1 cellular context compared by ENCODE assay signal in genomic region chr1:94669213-94669612, GRCh38.
TF ChIP-seq lines count a peak whose summit lies in the region.

No MANE protein-coding gene starts in this region.

TF ChIP-seq in GM23338, 12 proteins besides CTCF, POLR2A, EP300 and RAD21 (continued from another document):
- no peak for TF ChIP-seq REST (IDR thresholded peaks at IDR 0.05; ENCODE audit: unreplicated experiment)
- TF ChIP-seq NANOG (IDR thresholded peaks at IDR 0.05; ENCODE audit: borderline replicate concordance): no peak
- TF ChIP-seq EZH2phosphoT487 (IDR thresholded peaks at IDR 0.05; ENCODE audit: unreplicated experiment): no peak
- TF ChIP-seq JUNB (IDR thresholded peaks at IDR 0.05; ENCODE audit: unreplicated experiment): no peak
- TF ChIP-seq ZNF462 (CRISPR knock-in tag; IDR thresholded peaks at IDR 0.05): no peak
